Comparison of ENCODE assay signal across 8 cellular contexts in genomic region chr17:3695129-3695722, GRCh38. TPM values are rescaled to one million over a fixed set of nuclear protein-coding genes. Genes with fewer than 3 reads are reported as not detected.
A peak's percentile ranks its signal among the peaks of the same experiment; 100 is the strongest.
DNase-seq lines count a peak whose midpoint lies in the region; ATAC-seq and TF ChIP-seq lines count a peak whose summit lies in the region.

No MANE protein-coding gene starts in this region.

- no peaks in the 10 kb centered on the region for H3K27me3 ChIP-seq in OCI-LY3 (ENCODE audit: low read depth, low read length)

- peak overlapping the region; percentile 89 for H3K4me2 ChIP-seq in OCI-LY3 (ENCODE audit: low read length)

- TF ChIP-seq CTCF in OCI-LY3 (IDR thresholded peaks at IDR 0.05; ENCODE audit: low read depth, low read length) (no peak), omental fat pad (IDR thresholded peaks at IDR 0.05) (no peak)

- peaks cover 53% of the 10 kb centered on the region for H3K79me2 ChIP-seq in OCI-LY3 (ENCODE audit: low read length)

- no peaks in the 10 kb centered on the region for H3K9me3 ChIP-seq in OCI-LY3 (ENCODE audit: insufficient read depth, low read length)

- ATAC-seq in esophagus mucosa (peak; percentile 15), omental fat pad (ENCODE audit: low FRiP score) (peak; percentile 39), GM18870 (IDR thresholded peaks at IDR 0.05; ENCODE audit: unreplicated experiment) (no peak), GM19455 (IDR thresholded peaks at IDR 0.05; ENCODE audit: unreplicated experiment) (no peak)

- H3K4me1 ChIP-seq in OCI-LY3 (ENCODE audit: low read length) = peaks cover 31% of the 10 kb centered on the region

- peaks cover 32% of the 10 kb centered on the region for H4K20me1 ChIP-seq in OCI-LY3 (ENCODE audit: insufficient read depth, low read length)

- peak overlapping the region; percentile 80 for H3K27ac ChIP-seq in OCI-LY3 (ENCODE audit: low read length)

- H3K36me3 ChIP-seq in OCI-LY3 (replicated peaks; ENCODE audit: low read depth, low read length) = peaks cover 13% of the 10 kb centered on the region

- peak; percentile 45 for DNase-seq in GM03348 (ENCODE audit: low spot score)
- no peak for DNase-seq in omental fat pad (ENCODE audit: low spot score)
- DNase-seq in NCI-H2029 (lab: John Stamatoyannopoulos, UW) = no peak
- no peak for DNase-seq in GOT3 (lab: John Stamatoyannopoulos, UW)

- no peak overlapping the region for H2AFZ ChIP-seq in OCI-LY3 (ENCODE audit: low read depth, low read length)

- peak overlapping the region; percentile 98 for H3K4me3 ChIP-seq in OCI-LY3 (ENCODE audit: low read length)

- peak overlapping the region; percentile 93 for H3K9ac ChIP-seq in OCI-LY3 (ENCODE audit: low read length)

RNA-seq across cellular contexts. Expression of gene P2RX5, which starts 0.7 kb away (rescaled TPM):
- total RNA-seq in esophagus mucosa (0.72 TPM), omental fat pad (1 to 10 TPM in 1 of 4 donors, under 1 TPM in 3; 0.84 to 2.4 (median 0.94) TPM)

RNA-seq across cellular contexts. Expression of gene EMC6, which starts 26.6 kb away (rescaled TPM):
- 35.0 TPM for total RNA-seq in esophagus mucosa
- total RNA-seq in omental fat pad = 10 to 100 TPM in 3 of 4 donors, 1 to 10 TPM in 1; 9.8 to 19.4 (median 13.0) TPM

RNA-seq across cellular contexts. Expression of gene TAX1BP3, which starts 26.8 kb away (rescaled TPM):
- total RNA-seq in esophagus mucosa (209 TPM), omental fat pad (100 to 1,000 TPM in 2 of 4 donors, 10 to 100 TPM in 2; 69.8 to 141 (median 100) TPM)

RNA-seq across cellular contexts. Expression of gene HASPIN, which starts 28.5 kb away (rescaled TPM):
- total RNA-seq in esophagus mucosa = 3.4 TPM
- total RNA-seq in omental fat pad = under 1 TPM in 3 of 4 donors, not detected in 1; 0.19 to 0.69 (median 0.24) TPM

RNA-seq across cellular contexts. Expression of gene CTNS, which starts 58.7 kb away (rescaled TPM):
- total RNA-seq in esophagus mucosa (4.9 TPM), omental fat pad (10 to 100 TPM; 18.8 to 29.9 (median 23.1) TPM)

Comparison
In these comparisons a context has a peak if more than half of its experiments do, and no peak if none do; other contexts are left out.
1. ATAC-seq: peak in esophagus mucosa (single experiment) and omental fat pad (single experiment); none in GM18870 (single experiment) and GM19455 (single experiment).